Comparison of ENCODE assay signal across 2 cellular contexts in genomic region chrX:153580700-153581386, GRCh38.
TF ChIP-seq lines count a peak whose summit lies in the region.

No MANE protein-coding gene starts in this region.

TF ChIP-seq in Ishikawa, 13 proteins besides CTCF, POLR2A, EP300 and RAD21:
- TF ChIP-seq FOXM1 (IDR thresholded peaks at IDR 0.05; ENCODE audit: borderline replicate concordance, low read depth), result no peak
- no peak for TF ChIP-seq NFIC (IDR thresholded peaks at IDR 0.05)
- TF ChIP-seq USF1 (IDR thresholded peaks at IDR 0.05), result no peak
- TF ChIP-seq EGR1 (IDR thresholded peaks at IDR 0.05), result no peak
- TF ChIP-seq TCF12 (IDR thresholded peaks at IDR 0.05; ENCODE audit: low read depth), result no peak
- TF ChIP-seq TEAD4 (IDR thresholded peaks at IDR 0.05), result no peak
- TF ChIP-seq MAX (IDR thresholded peaks at IDR 0.05), result no peak
- TF ChIP-seq CEBPB (IDR thresholded peaks at IDR 0.05), result no peak
- TF ChIP-seq, protein P1, sequence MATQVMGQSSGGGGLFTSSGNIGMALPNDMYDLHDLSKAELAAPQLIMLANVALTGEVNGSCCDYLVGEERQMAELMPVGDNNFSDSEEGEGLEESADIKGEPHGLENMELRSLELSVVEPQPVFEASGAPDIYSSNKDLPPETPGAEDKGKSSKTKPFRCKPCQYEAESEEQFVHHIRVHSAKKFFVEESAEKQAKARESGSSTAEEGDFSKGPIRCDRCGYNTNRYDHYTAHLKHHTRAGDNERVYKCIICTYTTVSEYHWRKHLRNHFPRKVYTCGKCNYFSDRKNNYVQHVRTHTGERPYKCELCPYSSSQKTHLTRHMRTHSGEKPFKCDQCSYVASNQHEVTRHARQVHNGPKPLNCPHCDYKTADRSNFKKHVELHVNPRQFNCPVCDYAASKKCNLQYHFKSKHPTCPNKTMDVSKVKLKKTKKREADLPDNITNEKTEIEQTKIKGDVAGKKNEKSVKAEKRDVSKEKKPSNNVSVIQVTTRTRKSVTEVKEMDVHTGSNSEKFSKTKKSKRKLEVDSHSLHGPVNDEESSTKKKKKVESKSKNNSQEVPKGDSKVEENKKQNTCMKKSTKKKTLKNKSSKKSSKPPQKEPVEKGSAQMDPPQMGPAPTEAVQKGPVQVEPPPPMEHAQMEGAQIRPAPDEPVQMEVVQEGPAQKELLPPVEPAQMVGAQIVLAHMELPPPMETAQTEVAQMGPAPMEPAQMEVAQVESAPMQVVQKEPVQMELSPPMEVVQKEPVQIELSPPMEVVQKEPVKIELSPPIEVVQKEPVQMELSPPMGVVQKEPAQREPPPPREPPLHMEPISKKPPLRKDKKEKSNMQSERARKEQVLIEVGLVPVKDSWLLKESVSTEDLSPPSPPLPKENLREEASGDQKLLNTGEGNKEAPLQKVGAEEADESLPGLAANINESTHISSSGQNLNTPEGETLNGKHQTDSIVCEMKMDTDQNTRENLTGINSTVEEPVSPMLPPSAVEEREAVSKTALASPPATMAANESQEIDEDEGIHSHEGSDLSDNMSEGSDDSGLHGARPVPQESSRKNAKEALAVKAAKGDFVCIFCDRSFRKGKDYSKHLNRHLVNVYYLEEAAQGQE (IDR thresholded peaks at IDR 0.05; ENCODE audit: low read depth), result no peak
- TF ChIP-seq ZBTB7A (IDR thresholded peaks at IDR 0.05; ENCODE audit: low read depth), result no peak
- no peak for TF ChIP-seq CREB1 (IDR thresholded peaks at IDR 0.05; ENCODE audit: low read depth)
- no peak for TF ChIP-seq YY1 (IDR thresholded peaks at IDR 0.05; ENCODE audit: low read depth)
- TF ChIP-seq TAF1 (IDR thresholded peaks at IDR 0.05; ENCODE audit: low read depth), result no peak

TF ChIP-seq in K562, 482 proteins besides CTCF, POLR2A, EP300 and RAD21:
- TF ChIP-seq TARDBP (IDR thresholded peaks at IDR 0.05), result no peak
- peak in 1 of 2 experiments; percentile 45; a peak in 1 of 4 replicates for TF ChIP-seq MAZ (CRISPR knock-in tag; conservative IDR thresholded peaks at IDR 0.05 in 1 of 2, IDR thresholded peaks at IDR 0.05 in 1 of 2)
- peak; percentile 79 to 80 for TF ChIP-seq NRF1 (conservative IDR thresholded peaks at IDR 0.05 in 1 of 2, IDR thresholded peaks at IDR 0.05 in 1 of 2)
- TF ChIP-seq, protein P2, sequence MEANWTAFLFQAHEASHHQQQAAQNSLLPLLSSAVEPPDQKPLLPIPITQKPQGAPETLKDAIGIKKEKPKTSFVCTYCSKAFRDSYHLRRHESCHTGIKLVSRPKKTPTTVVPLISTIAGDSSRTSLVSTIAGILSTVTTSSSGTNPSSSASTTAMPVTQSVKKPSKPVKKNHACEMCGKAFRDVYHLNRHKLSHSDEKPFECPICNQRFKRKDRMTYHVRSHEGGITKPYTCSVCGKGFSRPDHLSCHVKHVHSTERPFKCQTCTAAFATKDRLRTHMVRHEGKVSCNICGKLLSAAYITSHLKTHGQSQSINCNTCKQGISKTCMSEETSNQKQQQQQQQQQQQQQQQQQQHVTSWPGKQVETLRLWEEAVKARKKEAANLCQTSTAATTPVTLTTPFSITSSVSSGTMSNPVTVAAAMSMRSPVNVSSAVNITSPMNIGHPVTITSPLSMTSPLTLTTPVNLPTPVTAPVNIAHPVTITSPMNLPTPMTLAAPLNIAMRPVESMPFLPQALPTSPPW (CRISPR knock-in tag; IDR thresholded peaks at IDR 0.05), result peak; percentile 26; the same call in 1 of the 2 replicates
TF ChIP-seq in K562: peak in this region for 3.
